4 cellular contexts compared by ENCODE assay signal in genomic region chr17:5124896-5125295, GRCh38. TPM values are rescaled to one million over a fixed set of nuclear protein-coding genes. Genes with fewer than 3 reads are reported as not detected.
"Had no signal": no experiment of that assay in that cellular context is flagged by ENCODE, and none has a peak within 500 bp of the region (broad histone marks: within the 10 kb centered on the region; RNA-seq: fewer than 3 reads in every experiment).

No MANE protein-coding gene starts in this region.

RNA-seq across cellular contexts. Expression of gene USP6, which starts 9.1 kb away (rescaled TPM):
- total RNA-seq: IMR-90, PC-3, SJSA1 had no signal

RNA-seq across cellular contexts. Expression of gene ZFP3, which starts 46.6 kb away (rescaled TPM):
- total RNA-seq: astrocyte had no signal
